1 cellular context compared by ENCODE assay signal in the genomic region with DNA sequence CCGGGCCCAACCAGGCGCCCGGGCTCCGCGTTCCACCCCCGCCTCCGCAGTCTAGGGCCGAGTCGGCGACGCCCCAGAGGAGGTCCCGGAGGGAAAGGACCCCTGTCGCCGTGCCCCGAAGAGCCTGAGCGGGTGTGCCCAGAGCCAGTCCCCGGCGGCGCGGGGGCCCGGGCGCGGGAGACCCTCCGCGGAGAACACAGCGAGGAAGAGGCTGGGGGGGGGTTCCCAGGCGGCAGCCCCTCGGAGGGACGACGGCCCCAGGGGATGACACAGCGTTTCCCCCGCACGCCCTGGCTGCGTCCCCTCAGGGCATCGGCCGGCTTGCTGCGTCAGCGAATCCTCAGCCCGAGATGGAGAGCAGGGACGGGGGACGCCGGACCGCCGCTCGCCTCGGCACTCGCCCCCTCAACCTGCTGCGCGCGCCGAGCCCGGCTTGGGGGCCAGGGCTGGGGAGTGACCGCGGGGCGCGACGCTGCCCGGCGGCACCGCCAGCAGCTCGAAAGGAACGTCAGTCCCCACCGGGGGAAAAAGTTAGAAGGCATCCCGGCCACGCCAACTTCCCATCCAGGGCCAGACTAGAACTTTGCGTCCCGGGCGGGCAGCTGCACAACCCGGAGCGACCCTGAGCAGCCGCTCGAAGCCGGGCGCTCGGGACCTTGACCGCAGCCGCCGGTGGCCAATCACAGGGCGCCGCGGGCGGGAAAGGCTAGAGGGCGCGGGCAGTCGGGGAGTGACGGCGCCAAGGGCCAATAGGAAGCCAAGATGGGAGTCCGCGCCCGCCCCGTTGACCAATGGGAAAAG.
TF ChIP-seq lines count a peak whose summit lies in the region.

No MANE protein-coding gene starts in this region.

TF ChIP-seq in HepG2, 621 proteins besides CTCF, POLR2A, EP300 and RAD21 (continued from another document and continues in another):
- TF ChIP-seq KDM6A (CRISPR knock-in tag; IDR thresholded peaks at IDR 0.05; ENCODE audit: low read depth) (no peak), ATF7 (IDR thresholded peaks at IDR 0.05) (no peak), ATF7 (CRISPR knock-in tag; IDR thresholded peaks at IDR 0.05) (peak; percentile 80), RNF2 (conservative IDR thresholded peaks at IDR 0.05; ENCODE audit: low read depth) (peak; percentile 16; the same call in 1 of the 2 replicates), CBX1 (IDR thresholded peaks at IDR 0.05; ENCODE audit: low read depth) (no peak), NR2F2 (IDR thresholded peaks at IDR 0.05; ENCODE audit: borderline replicate concordance, low read depth) (no peak), XRCC5 (optimal IDR thresholded peaks at IDR 0.05; ENCODE audit: low read length) (no peak), NR2F1 (CRISPR knock-in tag; IDR thresholded peaks at IDR 0.05) (peak; percentile 57 to 72; a peak in 2 of 4 replicates), MAZ (IDR thresholded peaks at IDR 0.05; ENCODE audit: borderline replicate concordance, low read depth, low read length) (0 out of 2 replicates have a peak, but pooled peaks have one; percentile 53), MAZ (CRISPR knock-in tag; IDR thresholded peaks at IDR 0.05; ENCODE audit: low read depth) (no peak; the same call in 1 of the 2 replicates), PHF20 (CRISPR knock-in tag; IDR thresholded peaks at IDR 0.05) (peak; percentile 32; the same call in 1 of the 2 replicates), KAT2B (IDR thresholded peaks at IDR 0.05; ENCODE audit: borderline replicate concordance, low read depth, low read length) (no peak), RAD51 (IDR thresholded peaks at IDR 0.05; ENCODE audit: borderline replicate concordance) (no peak), ZNF782 (CRISPR knock-in tag; IDR thresholded peaks at IDR 0.05; ENCODE audit: borderline replicate concordance) (peak; percentile 92), ELF3 (CRISPR knock-in tag; IDR thresholded peaks at IDR 0.05) (no peak), NONO (IDR thresholded peaks at IDR 0.05) (no peak), NONO (CRISPR knock-in tag; conservative IDR thresholded peaks at IDR 0.05) (no peak), ZNF550 (CRISPR knock-in tag; IDR thresholded peaks at IDR 0.05; ENCODE audit: borderline replicate concordance) (peak; percentile 96), GATAD1 (CRISPR knock-in tag; IDR thresholded peaks at IDR 0.05) (no peak), RORA (CRISPR knock-in tag; IDR thresholded peaks at IDR 0.05) (no peak), ZNF264 (CRISPR knock-in tag; IDR thresholded peaks at IDR 0.05) (peak; percentile 44; the same call in 1 of the 2 replicates), SIN3A (IDR thresholded peaks at IDR 0.05; ENCODE audit: borderline replicate concordance, low read depth, low read length) (peak; percentile 55; the same call in 1 of the 2 replicates), THYN1 (CRISPR knock-in tag; IDR thresholded peaks at IDR 0.05; ENCODE audit: borderline replicate concordance, low read depth) (no peak), ZBTB8A (CRISPR knock-in tag; IDR thresholded peaks at IDR 0.05; ENCODE audit: borderline replicate concordance, low read depth) (no peak), FOXK1 (CRISPR knock-in tag; IDR thresholded peaks at IDR 0.05; ENCODE audit: borderline replicate concordance, low read depth) (no peak), ZNF780A (CRISPR knock-in tag; IDR thresholded peaks at IDR 0.05) (no peak; the same call in 1 of the 2 replicates)
- TF ChIP-seq, protein P1, sequence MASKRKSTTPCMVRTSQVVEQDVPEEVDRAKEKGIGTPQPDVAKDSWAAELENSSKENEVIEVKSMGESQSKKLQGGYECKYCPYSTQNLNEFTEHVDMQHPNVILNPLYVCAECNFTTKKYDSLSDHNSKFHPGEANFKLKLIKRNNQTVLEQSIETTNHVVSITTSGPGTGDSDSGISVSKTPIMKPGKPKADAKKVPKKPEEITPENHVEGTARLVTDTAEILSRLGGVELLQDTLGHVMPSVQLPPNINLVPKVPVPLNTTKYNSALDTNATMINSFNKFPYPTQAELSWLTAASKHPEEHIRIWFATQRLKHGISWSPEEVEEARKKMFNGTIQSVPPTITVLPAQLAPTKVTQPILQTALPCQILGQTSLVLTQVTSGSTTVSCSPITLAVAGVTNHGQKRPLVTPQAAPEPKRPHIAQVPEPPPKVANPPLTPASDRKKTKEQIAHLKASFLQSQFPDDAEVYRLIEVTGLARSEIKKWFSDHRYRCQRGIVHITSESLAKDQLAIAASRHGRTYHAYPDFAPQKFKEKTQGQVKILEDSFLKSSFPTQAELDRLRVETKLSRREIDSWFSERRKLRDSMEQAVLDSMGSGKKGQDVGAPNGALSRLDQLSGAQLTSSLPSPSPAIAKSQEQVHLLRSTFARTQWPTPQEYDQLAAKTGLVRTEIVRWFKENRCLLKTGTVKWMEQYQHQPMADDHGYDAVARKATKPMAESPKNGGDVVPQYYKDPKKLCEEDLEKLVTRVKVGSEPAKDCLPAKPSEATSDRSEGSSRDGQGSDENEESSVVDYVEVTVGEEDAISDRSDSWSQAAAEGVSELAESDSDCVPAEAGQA (IDR thresholded peaks at IDR 0.05; ENCODE audit: low read depth), result no peak
- TF ChIP-seq, protein P1 (CRISPR knock-in tag; IDR thresholded peaks at IDR 0.05; ENCODE audit: borderline replicate concordance), result 0 out of 2 replicates have a peak, but pooled peaks have one; percentile 81
- TF ChIP-seq, protein P2, sequence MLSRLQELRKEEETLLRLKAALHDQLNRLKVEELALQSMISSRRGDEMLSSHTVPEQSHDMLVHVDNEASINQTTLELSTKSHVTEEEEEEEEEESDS (CRISPR knock-in tag; IDR thresholded peaks at IDR 0.05; ENCODE audit: borderline replicate concordance), result no peak
- TF ChIP-seq, protein P3, sequence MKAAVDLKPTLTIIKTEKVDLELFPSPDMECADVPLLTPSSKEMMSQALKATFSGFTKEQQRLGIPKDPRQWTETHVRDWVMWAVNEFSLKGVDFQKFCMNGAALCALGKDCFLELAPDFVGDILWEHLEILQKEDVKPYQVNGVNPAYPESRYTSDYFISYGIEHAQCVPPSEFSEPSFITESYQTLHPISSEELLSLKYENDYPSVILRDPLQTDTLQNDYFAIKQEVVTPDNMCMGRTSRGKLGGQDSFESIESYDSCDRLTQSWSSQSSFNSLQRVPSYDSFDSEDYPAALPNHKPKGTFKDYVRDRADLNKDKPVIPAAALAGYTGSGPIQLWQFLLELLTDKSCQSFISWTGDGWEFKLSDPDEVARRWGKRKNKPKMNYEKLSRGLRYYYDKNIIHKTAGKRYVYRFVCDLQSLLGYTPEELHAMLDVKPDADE (CRISPR knock-in tag; IDR thresholded peaks at IDR 0.05), result peak; percentile 74
- TF ChIP-seq, protein P4, sequence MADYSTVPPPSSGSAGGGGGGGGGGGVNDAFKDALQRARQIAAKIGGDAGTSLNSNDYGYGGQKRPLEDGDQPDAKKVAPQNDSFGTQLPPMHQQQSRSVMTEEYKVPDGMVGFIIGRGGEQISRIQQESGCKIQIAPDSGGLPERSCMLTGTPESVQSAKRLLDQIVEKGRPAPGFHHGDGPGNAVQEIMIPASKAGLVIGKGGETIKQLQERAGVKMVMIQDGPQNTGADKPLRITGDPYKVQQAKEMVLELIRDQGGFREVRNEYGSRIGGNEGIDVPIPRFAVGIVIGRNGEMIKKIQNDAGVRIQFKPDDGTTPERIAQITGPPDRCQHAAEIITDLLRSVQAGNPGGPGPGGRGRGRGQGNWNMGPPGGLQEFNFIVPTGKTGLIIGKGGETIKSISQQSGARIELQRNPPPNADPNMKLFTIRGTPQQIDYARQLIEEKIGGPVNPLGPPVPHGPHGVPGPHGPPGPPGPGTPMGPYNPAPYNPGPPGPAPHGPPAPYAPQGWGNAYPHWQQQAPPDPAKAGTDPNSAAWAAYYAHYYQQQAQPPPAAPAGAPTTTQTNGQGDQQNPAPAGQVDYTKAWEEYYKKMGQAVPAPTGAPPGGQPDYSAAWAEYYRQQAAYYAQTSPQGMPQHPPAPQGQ (CRISPR knock-in tag; IDR thresholded peaks at IDR 0.05; ENCODE audit: borderline replicate concordance), result no peak
- TF ChIP-seq, protein P5, sequence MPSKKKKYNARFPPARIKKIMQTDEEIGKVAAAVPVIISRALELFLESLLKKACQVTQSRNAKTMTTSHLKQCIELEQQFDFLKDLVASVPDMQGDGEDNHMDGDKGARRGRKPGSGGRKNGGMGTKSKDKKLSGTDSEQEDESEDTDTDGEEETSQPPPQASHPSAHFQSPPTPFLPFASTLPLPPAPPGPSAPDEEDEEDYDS (CRISPR knock-in tag; IDR thresholded peaks at IDR 0.05), result no peak
- TF ChIP-seq, protein P6, sequence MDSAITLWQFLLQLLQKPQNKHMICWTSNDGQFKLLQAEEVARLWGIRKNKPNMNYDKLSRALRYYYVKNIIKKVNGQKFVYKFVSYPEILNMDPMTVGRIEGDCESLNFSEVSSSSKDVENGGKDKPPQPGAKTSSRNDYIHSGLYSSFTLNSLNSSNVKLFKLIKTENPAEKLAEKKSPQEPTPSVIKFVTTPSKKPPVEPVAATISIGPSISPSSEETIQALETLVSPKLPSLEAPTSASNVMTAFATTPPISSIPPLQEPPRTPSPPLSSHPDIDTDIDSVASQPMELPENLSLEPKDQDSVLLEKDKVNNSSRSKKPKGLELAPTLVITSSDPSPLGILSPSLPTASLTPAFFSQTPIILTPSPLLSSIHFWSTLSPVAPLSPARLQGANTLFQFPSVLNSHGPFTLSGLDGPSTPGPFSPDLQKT (CRISPR knock-in tag; IDR thresholded peaks at IDR 0.05; ENCODE audit: borderline replicate concordance), result no peak
- TF ChIP-seq, protein P7, sequence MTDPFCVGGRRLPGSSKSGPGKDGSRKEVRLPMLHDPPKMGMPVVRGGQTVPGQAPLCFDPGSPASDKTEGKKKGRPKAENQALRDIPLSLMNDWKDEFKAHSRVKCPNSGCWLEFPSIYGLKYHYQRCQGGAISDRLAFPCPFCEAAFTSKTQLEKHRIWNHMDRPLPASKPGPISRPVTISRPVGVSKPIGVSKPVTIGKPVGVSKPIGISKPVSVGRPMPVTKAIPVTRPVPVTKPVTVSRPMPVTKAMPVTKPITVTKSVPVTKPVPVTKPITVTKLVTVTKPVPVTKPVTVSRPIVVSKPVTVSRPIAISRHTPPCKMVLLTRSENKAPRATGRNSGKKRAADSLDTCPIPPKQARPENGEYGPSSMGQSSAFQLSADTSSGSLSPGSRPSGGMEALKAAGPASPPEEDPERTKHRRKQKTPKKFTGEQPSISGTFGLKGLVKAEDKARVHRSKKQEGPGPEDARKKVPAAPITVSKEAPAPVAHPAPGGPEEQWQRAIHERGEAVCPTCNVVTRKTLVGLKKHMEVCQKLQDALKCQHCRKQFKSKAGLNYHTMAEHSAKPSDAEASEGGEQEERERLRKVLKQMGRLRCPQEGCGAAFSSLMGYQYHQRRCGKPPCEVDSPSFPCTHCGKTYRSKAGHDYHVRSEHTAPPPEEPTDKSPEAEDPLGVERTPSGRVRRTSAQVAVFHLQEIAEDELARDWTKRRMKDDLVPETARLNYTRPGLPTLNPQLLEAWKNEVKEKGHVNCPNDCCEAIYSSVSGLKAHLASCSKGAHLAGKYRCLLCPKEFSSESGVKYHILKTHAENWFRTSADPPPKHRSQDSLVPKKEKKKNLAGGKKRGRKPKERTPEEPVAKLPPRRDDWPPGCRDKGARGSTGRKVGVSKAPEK (CRISPR knock-in tag; IDR thresholded peaks at IDR 0.05; ENCODE audit: borderline replicate concordance), result no peak
- TF ChIP-seq, protein P8, sequence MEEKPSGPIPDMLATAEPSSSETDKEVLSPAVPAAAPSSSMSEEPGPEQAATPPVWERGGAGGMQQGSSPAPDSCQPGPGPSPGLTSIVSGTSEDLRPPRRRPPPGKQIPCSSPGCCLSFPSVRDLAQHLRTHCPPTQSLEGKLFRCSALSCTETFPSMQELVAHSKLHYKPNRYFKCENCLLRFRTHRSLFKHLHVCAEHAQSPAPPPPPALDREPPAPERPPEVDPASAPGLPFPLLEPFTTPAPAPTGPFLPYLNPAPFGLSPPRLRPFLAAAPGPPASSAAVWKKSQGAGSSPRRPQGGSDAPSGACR (CRISPR knock-in tag; IDR thresholded peaks at IDR 0.05), result no peak
- TF ChIP-seq, protein P9, sequence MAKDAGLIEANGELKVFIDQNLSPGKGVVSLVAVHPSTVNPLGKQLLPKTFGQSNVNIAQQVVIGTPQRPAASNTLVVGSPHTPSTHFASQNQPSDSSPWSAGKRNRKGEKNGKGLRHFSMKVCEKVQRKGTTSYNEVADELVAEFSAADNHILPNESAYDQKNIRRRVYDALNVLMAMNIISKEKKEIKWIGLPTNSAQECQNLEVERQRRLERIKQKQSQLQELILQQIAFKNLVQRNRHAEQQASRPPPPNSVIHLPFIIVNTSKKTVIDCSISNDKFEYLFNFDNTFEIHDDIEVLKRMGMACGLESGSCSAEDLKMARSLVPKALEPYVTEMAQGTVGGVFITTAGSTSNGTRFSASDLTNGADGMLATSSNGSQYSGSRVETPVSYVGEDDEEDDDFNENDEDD (CRISPR knock-in tag; IDR thresholded peaks at IDR 0.05; ENCODE audit: borderline replicate concordance), result no peak
